8 cellular contexts compared by ENCODE assay signal in genomic region chr1:119968068-119968492, GRCh38.
DNase-seq lines count a peak whose midpoint lies in the region; ATAC-seq and TF ChIP-seq lines count a peak whose summit lies in the region.

No MANE protein-coding gene starts in this region.

- DNase-seq in NCI-H345 (lab: John Stamatoyannopoulos, UW) (peak; percentile 45), NCI-H345 treated with DMSO at 0.1 percent for 48 hours (lab: John Stamatoyannopoulos, UW; ENCODE audit: unreplicated experiment) (no peak), NCI-H82 (lab: John Stamatoyannopoulos, UW) (peak; percentile 78), neuronal stem cell (ENCODE audit: low spot score) (peak; percentile 42), transverse colon (peak; percentile 80)
- DNase-seq in activated CD8-positive, alpha-beta memory T cell treated with anti-CD3 and anti-CD28 coated beads for 48 hours (ENCODE audit: low read depth in 2 of 3, low spot score in 2 of 3) = peak; percentile 42 to 66 (median 64)

- no peak for TF ChIP-seq EP300 in transverse colon (IDR thresholded peaks at IDR 0.05; ENCODE audit: low read depth)

- WGBS in neuronal stem cell (ENCODE audit: extremely low coverage in 2 of 2, insufficient read length in 2 of 2, insufficient replicate concordance in 1 of 2), 2 donors = no CpG with 5 or more reads among the region's 1 CpG
- WGBS in transverse colon (ENCODE audit: low coverage in 1 of 2), 2 donors = 86 to 100% methylated on average over 1 of the region's 1 CpG

- no peaks in the 10 kb centered on the region for H3K79me1 ChIP-seq in neuronal stem cell (ENCODE audit: low read depth, low read length)

- no peak overlapping the region for H4K8ac ChIP-seq in neuronal stem cell (ENCODE audit: low read depth, low read length)

- H3K27me3 ChIP-seq in neuronal stem cell (ENCODE audit: control insufficient read depth in 3 of 3, insufficient read depth in 3 of 3, low read depth in 1 of 3, low read length in 3 of 3) (no peaks in the 10 kb centered on the region), transverse colon (no peaks in the 10 kb centered on the region)

- H3K9me3 ChIP-seq in neuronal stem cell (replicated peaks in 1 of 2; ENCODE audit: control insufficient read depth in 2 of 2, insufficient read depth in 1 of 2, low read depth in 1 of 2, low read length in 2 of 2) (peaks cover 0 to 3% of the 10 kb centered on the region in 2 donors), transverse colon (no peaks in the 10 kb centered on the region)

- intact Hi-C loops in transverse colon (cut with DNase I; ENCODE audit: low total_unique reads) = no loop called here

- H2BK5ac ChIP-seq in neuronal stem cell (ENCODE audit: low read length) = no peak overlapping the region

- H3K9ac ChIP-seq in neuronal stem cell (ENCODE audit: low read depth, low read length, poor library complexity) = no peak overlapping the region

- H2BK15ac ChIP-seq in neuronal stem cell (ENCODE audit: low read length) = no peak overlapping the region

- H3K4me2 ChIP-seq in neuronal stem cell (ENCODE audit: insufficient read depth, low read length, poor library complexity, severe bottlenecking) = no peak overlapping the region

- H3K36me3 ChIP-seq in neuronal stem cell (replicated peaks in 1 of 2; ENCODE audit: control insufficient read depth in 2 of 2, insufficient read depth in 2 of 2, low read length in 2 of 2) (peaks cover 27 to 61% of the 10 kb centered on the region in 2 donors), transverse colon (peaks cover 0 to 9% (median 4%) of the 10 kb centered on the region in 4 donors)

- no peak overlapping the region for H3K23ac ChIP-seq in neuronal stem cell (ENCODE audit: low read depth, low read length, poor library complexity)

- TF ChIP-seq POLR2A in transverse colon (IDR thresholded peaks at IDR 0.05) = no peak

- no peak overlapping the region for H4K91ac ChIP-seq in neuronal stem cell (ENCODE audit: low read depth, low read length, poor library complexity)

- H2BK120ac ChIP-seq in neuronal stem cell (ENCODE audit: low read depth, low read length) = no peak overlapping the region

- TF ChIP-seq CTCF in transverse colon (IDR thresholded peaks at IDR 0.05) = peak; percentile 71 to 86 (median 79)

- no peak overlapping the region for H2BK12ac ChIP-seq in neuronal stem cell (ENCODE audit: low read length)

- no peak overlapping the region for H3K4ac ChIP-seq in neuronal stem cell (ENCODE audit: low read length)

- H2AK5ac ChIP-seq in neuronal stem cell (ENCODE audit: low read depth, low read length) = no peak overlapping the region

- no peak overlapping the region for H3K14ac ChIP-seq in neuronal stem cell (ENCODE audit: low read length)

- ATAC-seq in HG02642 (IDR thresholded peaks at IDR 0.05; ENCODE audit: poor library complexity, unreplicated experiment) (peak; percentile 95), esophagus mucosa (peak; percentile 93)

- in situ Hi-C loops in transverse colon (cut with MboI; ENCODE audit: low pct_ligation_motif_present in 1 of 4, low pct_unique_long_range_greater_than_20kb in 1 of 4, low sequenced_read_pairs in 3 of 4) = no loop called here

- H2AFZ ChIP-seq in neuronal stem cell (ENCODE audit: low read length) = no peak overlapping the region

- H3K27ac ChIP-seq in neuronal stem cell (replicated peaks; ENCODE audit: low read length) = no peak overlapping the region
- no peak overlapping the region for H3K27ac ChIP-seq in transverse colon

- H3K4me1 ChIP-seq in neuronal stem cell (ENCODE audit: control insufficient read depth in 2 of 2, insufficient read depth in 1 of 2, low read depth in 1 of 2, low read length in 2 of 2) (peaks cover 0 to 5% of the 10 kb centered on the region in 2 donors), transverse colon (no peaks in the 10 kb centered on the region)

- H3K4me3 ChIP-seq in neuronal stem cell (ENCODE audit: low read length in 2 of 2) (no peak overlapping the region), transverse colon (no peak overlapping the region)

- no peak overlapping the region for H3K18ac ChIP-seq in neuronal stem cell (ENCODE audit: low read length)
